Comparison of ENCODE assay signal across 10 cellular contexts in genomic region chr6:34143196-34143883, GRCh38. TPM values are rescaled to one million over a fixed set of nuclear protein-coding genes. Genes with fewer than 3 reads are reported as not detected.
DNase-seq lines count a peak whose midpoint lies in the region; ATAC-seq and TF ChIP-seq lines count a peak whose summit lies in the region.
"Had no signal": no experiment of that assay in that cellular context is flagged by ENCODE, and none has a peak within 500 bp of the region (broad histone marks: within the 10 kb centered on the region; RNA-seq: fewer than 3 reads in every experiment).

No MANE protein-coding gene starts in this region.

- peak overlapping the region; percentile 57 for H3K9ac ChIP-seq in NT2/D1 (ENCODE audit: insufficient read length, low read depth)
- no peak overlapping the region for H3K9ac ChIP-seq in parathyroid adenoma

- peak overlapping the region; percentile 65 for H3K4me3 ChIP-seq in NT2/D1 (ENCODE audit: insufficient read length, low read depth)
- peak overlapping the region; percentile 46 to 58 (median 51) for H3K4me3 ChIP-seq in esophagus muscularis mucosa
- H3K4me3 ChIP-seq in parathyroid adenoma (ENCODE audit: low read depth, low read length): no peak overlapping the region

- H3K36me3 ChIP-seq in NT2/D1 (ENCODE audit: insufficient read depth, insufficient read length, low read length): no peaks in the 10 kb centered on the region
- no peaks in the 10 kb centered on the region for H3K36me3 ChIP-seq in esophagus muscularis mucosa
- no peaks in the 10 kb centered on the region for H3K36me3 ChIP-seq in parathyroid adenoma (ENCODE audit: control insufficient read depth, insufficient read depth, low read length)
- H3K36me3 ChIP-seq: upper lobe of left lung had no signal

- H3K4me1 Mint-ChIP-seq in Calu3 (ENCODE audit: low read depth, unreplicated experiment): peaks cover 9% of the 10 kb centered on the region

- peaks cover 100% of the 10 kb centered on the region for H3K27me3 Mint-ChIP-seq in Calu3 (ENCODE audit: unreplicated experiment)

- H3K27ac ChIP-seq in esophagus muscularis mucosa (replicated peaks in 1 of 4) (no peak overlapping the region), parathyroid adenoma (no peak overlapping the region)
- H3K27ac ChIP-seq: upper lobe of left lung had no signal

- no peak for DNase-seq in Calu3
- no peak for DNase-seq in NT2/D1 (ENCODE audit: low read depth, low spot score)
- no peak for DNase-seq in esophagus muscularis mucosa (ENCODE audit: extremely low spot score)
- no peak for DNase-seq in CD1c-positive myeloid dendritic cell (ENCODE audit: extremely low spot score)
- no peak for DNase-seq in stimulated activated CD8-positive, alpha-beta memory T cell treated with anti-CD3 and anti-CD28 coated beads, Interleukin-4, amount 100 ng/mL, for 48 hours
- DNase-seq: KG1 had no signal

- BruUV-seq in Calu3 (replicated peaks; lab: Mats Ljungman, UMichigan): no TSS peak

- H3K4me2 ChIP-seq in parathyroid adenoma (ENCODE audit: low read length): peak overlapping the region; percentile 56

- H3K9me3 Mint-ChIP-seq in Calu3 (ENCODE audit: low read depth, unreplicated experiment): no peaks in the 10 kb centered on the region

- peak overlapping the region; percentile 78 for H3K4me3 Mint-ChIP-seq in Calu3 (ENCODE audit: low read depth, unreplicated experiment)

- H3K9me3 ChIP-seq in NT2/D1 (ENCODE audit: insufficient read depth, low read length) (no peaks in the 10 kb centered on the region), esophagus muscularis mucosa (no peaks in the 10 kb centered on the region), parathyroid adenoma (ENCODE audit: control insufficient read depth, low read length) (no peaks in the 10 kb centered on the region)
- H3K9me3 ChIP-seq: upper lobe of left lung had no signal

- peaks cover 5% of the 10 kb centered on the region for H3K36me3 Mint-ChIP-seq in Calu3 (ENCODE audit: insufficient read depth, unreplicated experiment)

- peaks cover 39% of the 10 kb centered on the region for H3K27me3 ChIP-seq in NT2/D1 (ENCODE audit: insufficient read depth, insufficient read length)
- peaks cover 0 to 98% (median 69%) of the 10 kb centered on the region in 4 donors for H3K27me3 ChIP-seq in esophagus muscularis mucosa
- peaks cover 3% of the 10 kb centered on the region for H3K27me3 ChIP-seq in parathyroid adenoma (ENCODE audit: control insufficient read depth, insufficient read depth, low read length)

- no peaks in the 10 kb centered on the region for H3K79me2 ChIP-seq in parathyroid adenoma

- H3K4me1 ChIP-seq in NT2/D1 (ENCODE audit: insufficient read depth, insufficient read length): peaks cover 33% of the 10 kb centered on the region
- H3K4me1 ChIP-seq in esophagus muscularis mucosa: peaks cover 24 to 44% (median 36%) of the 10 kb centered on the region in 4 donors
- peaks cover 6% of the 10 kb centered on the region for H3K4me1 ChIP-seq in parathyroid adenoma

- CTCF ChIA-PET in Calu3 (lab: Charles Lee): interaction anchor here (0.5 to 1.4 kb wide), 5 partner anchors 13 to 225 kb away, joined by 3 to 4 read pairs (median 4); no protein-coding TSS in a partner anchor

- ATAC-seq in HG03175 (IDR thresholded peaks at IDR 0.05; ENCODE audit: unreplicated experiment) (no peak), HG02759 (IDR thresholded peaks at IDR 0.05; ENCODE audit: unreplicated experiment) (no peak)

- no peak overlapping the region for H3K27ac Mint-ChIP-seq in Calu3 (ENCODE audit: unreplicated experiment)

- TF ChIP-seq POLR2A in esophagus muscularis mucosa (IDR thresholded peaks at IDR 0.05; ENCODE audit: low read depth): no peak

- no peak for TF ChIP-seq EP300 in esophagus muscularis mucosa (IDR thresholded peaks at IDR 0.05)

- TF ChIP-seq CTCF in Calu3 (IDR thresholded peaks at IDR 0.05; ENCODE audit: unreplicated experiment): no peak
- no peak for TF ChIP-seq CTCF in esophagus muscularis mucosa (IDR thresholded peaks at IDR 0.05)
- TF ChIP-seq CTCF in parathyroid adenoma (IDR thresholded peaks at IDR 0.05): no peak

- intact Hi-C loops in Calu3 (cut with micrococcal nuclease; ENCODE audit: unreplicated experiment) (loop anchor here (10.0 kb wide), 1 partner anchor 429 kb away; the partner anchor contains the start of gene UQCC2), esophagus muscularis mucosa (cut with DNase I) (loop anchor here (10.0 kb wide), 1 partner anchor 89 kb away; no protein-coding TSS in a partner anchor)

- H2AFZ ChIP-seq in parathyroid adenoma: no peak overlapping the region

- WGBS in esophagus muscularis mucosa: 44% methylated on average over 8 of the region's 23 CpGs

RNA-seq across cellular contexts. Expression of gene GRM4, which starts 2.5 kb away (rescaled TPM):
- not detected in 2 replicates for total RNA-seq in Calu3 (2022)
- total RNA-seq in esophagus muscularis mucosa: not detected
